1 cellular context compared by ENCODE assay signal in the genomic region with DNA sequence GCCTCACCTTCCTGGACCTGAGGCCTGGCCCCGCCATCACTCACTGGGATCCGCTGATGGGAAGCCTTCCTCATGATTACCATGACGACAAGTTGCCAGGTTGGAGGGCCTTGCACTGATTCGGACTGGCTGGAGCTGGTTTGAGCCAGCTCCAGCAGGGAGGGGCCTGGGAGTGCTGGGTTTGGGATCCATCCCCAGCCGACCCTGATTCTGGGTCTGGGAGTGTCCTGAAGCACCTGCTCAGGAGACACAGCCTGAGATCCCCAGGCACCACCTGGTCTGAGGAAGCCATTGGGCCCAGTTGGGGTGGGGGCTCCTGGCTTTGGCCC.
TF ChIP-seq lines count a peak whose summit lies in the region.

No MANE protein-coding gene starts in this region.

TF ChIP-seq in K562, 482 proteins besides CTCF, POLR2A, EP300 and RAD21:
- TF ChIP-seq MAFG (tag; conservative IDR thresholded peaks at IDR 0.05) (no peak), ZNF408 (CRISPR knock-in tag; IDR thresholded peaks at IDR 0.05; ENCODE audit: low read depth) (no peak), KLF16 (IDR thresholded peaks at IDR 0.05) (peak; percentile 80), MTA2 (IDR thresholded peaks at IDR 0.05; ENCODE audit: low read depth) (no peak), ZNF133 (CRISPR knock-in tag; IDR thresholded peaks at IDR 0.05) (no peak), ZNF184 (CRISPR knock-in tag; IDR thresholded peaks at IDR 0.05) (no peak), ARHGAP35 (IDR thresholded peaks at IDR 0.05; ENCODE audit: partially characterized antibody) (no peak), RFX1 (IDR thresholded peaks at IDR 0.05) (peak; percentile 49), MEF2D (tag; conservative IDR thresholded peaks at IDR 0.05; ENCODE audit: low read depth) (no peak), ZNF696 (CRISPR knock-in tag; conservative IDR thresholded peaks at IDR 0.05) (no peak), MEF2A (IDR thresholded peaks at IDR 0.05; ENCODE audit: control insufficient read depth, low read depth, low read length) (no peak), U2AF1 (optimal IDR thresholded peaks at IDR 0.05; ENCODE audit: low read depth, low read length) (no peak), CBFB (CRISPR knock-in tag; IDR thresholded peaks at IDR 0.05) (no peak), ZNF668 (CRISPR knock-in tag; IDR thresholded peaks at IDR 0.05) (no peak)
- TF ChIP-seq, protein P1, sequence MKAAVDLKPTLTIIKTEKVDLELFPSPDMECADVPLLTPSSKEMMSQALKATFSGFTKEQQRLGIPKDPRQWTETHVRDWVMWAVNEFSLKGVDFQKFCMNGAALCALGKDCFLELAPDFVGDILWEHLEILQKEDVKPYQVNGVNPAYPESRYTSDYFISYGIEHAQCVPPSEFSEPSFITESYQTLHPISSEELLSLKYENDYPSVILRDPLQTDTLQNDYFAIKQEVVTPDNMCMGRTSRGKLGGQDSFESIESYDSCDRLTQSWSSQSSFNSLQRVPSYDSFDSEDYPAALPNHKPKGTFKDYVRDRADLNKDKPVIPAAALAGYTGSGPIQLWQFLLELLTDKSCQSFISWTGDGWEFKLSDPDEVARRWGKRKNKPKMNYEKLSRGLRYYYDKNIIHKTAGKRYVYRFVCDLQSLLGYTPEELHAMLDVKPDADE (conservative IDR thresholded peaks at IDR 0.05; ENCODE audit: control insufficient read depth, low read depth, low read length) = no peak
- TF ChIP-seq, protein P2, sequence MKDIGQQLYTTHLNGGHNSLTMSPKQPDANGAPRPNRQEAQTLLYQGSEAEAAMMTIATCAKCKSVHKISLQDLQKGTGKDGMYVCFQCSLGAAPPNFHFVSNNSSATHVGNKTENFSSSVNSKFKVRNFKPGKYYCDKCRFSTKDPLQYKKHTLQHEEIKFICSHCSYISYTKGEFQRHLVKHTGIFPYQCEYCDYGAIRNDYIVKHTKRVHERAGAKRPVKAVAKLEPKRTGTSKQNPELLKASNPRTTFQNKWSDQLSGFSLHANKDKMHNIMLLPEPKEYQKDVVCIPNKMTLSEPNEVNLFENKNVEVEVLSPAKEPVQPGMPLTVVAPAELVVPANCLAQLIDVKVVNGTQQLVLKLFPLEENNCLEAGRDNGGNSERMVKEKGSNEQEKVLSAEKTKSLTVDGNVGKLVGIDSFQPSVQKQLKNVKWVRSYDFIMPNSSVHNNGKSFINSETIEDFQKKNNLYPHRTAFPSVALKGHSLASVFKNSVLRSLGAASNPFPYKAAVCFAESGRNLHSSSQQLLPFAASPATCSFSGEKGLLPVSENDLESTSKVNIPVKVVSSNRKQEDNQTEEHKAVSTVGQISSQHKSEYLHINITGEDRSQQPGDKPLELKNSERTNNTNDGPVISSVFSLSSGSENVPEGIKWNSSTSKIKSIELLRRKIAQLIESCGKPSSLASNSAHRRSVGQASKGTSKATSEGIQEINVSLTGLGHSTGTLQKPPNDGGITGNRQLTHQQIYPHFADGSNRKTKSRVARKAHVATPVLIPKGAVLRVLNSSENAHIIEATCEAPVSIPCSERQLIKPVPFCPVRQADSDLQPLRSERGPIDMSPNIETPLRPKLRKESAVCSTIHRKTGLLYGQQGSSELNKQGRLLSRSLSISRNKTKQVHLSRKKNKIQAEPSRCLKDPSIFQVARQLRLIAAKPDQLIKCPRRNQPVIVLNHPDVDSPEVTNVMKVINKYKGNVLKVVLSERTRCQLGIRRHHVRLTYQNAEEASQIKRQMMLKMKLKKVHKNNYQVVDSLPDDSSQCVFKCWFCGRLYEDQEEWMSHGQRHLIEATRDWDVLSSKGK (CRISPR knock-in tag; IDR thresholded peaks at IDR 0.05) = no peak
TF ChIP-seq in K562: peak in this region for 2.
